ENCODE assay signal across 21 cellular contexts in the genomic region with DNA sequence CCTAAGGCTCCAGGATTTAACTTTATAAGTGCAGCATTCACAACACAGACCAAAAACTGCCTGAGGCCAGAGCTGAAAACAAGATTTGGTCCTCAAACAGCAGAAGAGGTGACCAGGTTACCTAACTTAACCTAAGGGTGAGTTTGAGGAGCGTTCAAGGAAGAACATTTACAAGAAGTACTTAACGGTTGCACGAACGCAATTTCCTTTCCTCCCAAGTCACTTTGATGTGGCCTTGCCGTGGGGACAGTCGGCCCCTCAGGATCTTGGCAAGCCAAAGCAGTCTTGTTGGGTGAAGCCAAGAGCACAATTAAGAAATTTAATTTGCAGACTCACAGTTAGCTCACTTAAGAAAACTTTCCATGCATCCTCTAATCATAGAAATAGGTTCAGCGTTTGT.
DNase-seq lines count a peak whose midpoint lies in the region; ATAC-seq lines count a peak whose summit lies in the region.
"Had no signal": no experiment of that assay in that cellular context is flagged by ENCODE, and none has a peak within 500 bp of the region (broad histone marks: within the 10 kb centered on the region; RNA-seq: fewer than 3 reads in every experiment).

No MANE protein-coding gene starts in this region.

- H3K36me3 Mint-ChIP-seq in T-helper 1 cell treated with Interleukin-12 subunit alpha and Interleukin-12 subunit beta and Interleukin-4 antibody, amounts not matched to agents 30 μg/mL and 1 μg/mL, for 36 hours (ENCODE audit: low read depth), result peaks cover 5% of the 10 kb centered on the region
- H3K36me3 Mint-ChIP-seq: CD8-positive, alpha-beta memory T cell had no signal

- H3K4me1 Mint-ChIP-seq in T-helper 1 cell treated with Interleukin-12 subunit alpha and Interleukin-12 subunit beta and Interleukin-4 antibody, amounts not matched to agents 30 μg/mL and 1 μg/mL, for 36 hours (ENCODE audit: low read depth), result peaks cover 41% of the 10 kb centered on the region

- peak overlapping the region; percentile 65 for H3K4me3 Mint-ChIP-seq in T-helper 1 cell treated with Interleukin-12 subunit alpha and Interleukin-12 subunit beta and Interleukin-4 antibody, amounts not matched to agents 30 μg/mL and 1 μg/mL, for 36 hours
- H3K4me3 Mint-ChIP-seq: CD8-positive, alpha-beta memory T cell had no signal

- DNase-seq in Jurkat, Clone E6-1 (ENCODE audit: low read depth, low spot score), result peak; percentile 97
- DNase-seq in astrocyte of the hippocampus (ENCODE audit: low read depth, low spot score), result peak; percentile 22
- no peak for DNase-seq in stimulated activated CD4-positive, alpha-beta T cell treated with anti-CD3 and anti-CD28 coated beads, Interleukin-4, amount 100 ng/mL, for 4 hours
- DNase-seq: activated CD8-positive, alpha-beta memory T cell treated with anti-CD3 and anti-CD28 coated beads, Interleukin-2, amount 50 U/mL, for 4 hours; CD8-positive, alpha-beta memory T cell; DMS53; kidney; NCI-H1694; NCI-H526 treated with DMSO at 0.1 percent for 48 hours; PC-9; T1000 had no signal

- H3K4me3 ChIP-seq in BLaER1 treated with 17β-estradiol and CSF1 and Interleukin-3, amounts not matched to agents 10 nM and 100 nM, result peak overlapping the region in 4 of 10 experiments; percentile 23 to 28 (median 28); a peak in 4 of 20 replicates
- H3K4me3 ChIP-seq in Jurkat, Clone E6-1 (ENCODE audit: low read length), result peak overlapping the region; percentile 49
- H3K4me3 ChIP-seq: lung, PC-9, SJSA1, smooth muscle cell, upper lobe of left lung had no signal

- H3K27ac Mint-ChIP-seq in T-helper 1 cell treated with Interleukin-12 subunit alpha and Interleukin-12 subunit beta and Interleukin-4 antibody, amounts not matched to agents 30 μg/mL and 1 μg/mL, for 36 hours, result peak overlapping the region; percentile 87
- H3K27ac Mint-ChIP-seq: CD8-positive, alpha-beta memory T cell had no signal

- peaks cover 9 to 55% (median 37%) of the 10 kb centered on the region in 10 experiments for H3K4me1 ChIP-seq in BLaER1 treated with 17β-estradiol and CSF1 and Interleukin-3, amounts not matched to agents 10 nM and 100 nM
- H3K4me1 ChIP-seq: SJSA1, upper lobe of left lung had no signal

- peak overlapping the region in 1 of 11 experiments; percentile 10; a peak in 1 of 22 replicates for H3K27ac ChIP-seq in BLaER1 treated with 17β-estradiol and CSF1 and Interleukin-3, amounts not matched to agents 10 nM and 100 nM
- H3K27ac ChIP-seq: neutrophil, PC-9, SJSA1, upper lobe of left lung had no signal

- peak overlapping the region; percentile 32 to 97 (median 84) for H3K4me2 ChIP-seq in BLaER1 treated with 17β-estradiol and CSF1 and Interleukin-3, amounts not matched to agents 10 nM and 100 nM
- H3K4me2 ChIP-seq: PC-9, smooth muscle cell had no signal

- peak overlapping the region in 1 of 11 experiments; percentile 45; a peak in 3 of 22 replicates for H3K9ac ChIP-seq in BLaER1 treated with 17β-estradiol and CSF1 and Interleukin-3, amounts not matched to agents 10 nM and 100 nM

- no peak for ATAC-seq in HG02763 (IDR thresholded peaks at IDR 0.05; ENCODE audit: unreplicated experiment)
- no peak for ATAC-seq in GM21619 (IDR thresholded peaks at IDR 0.05; ENCODE audit: unreplicated experiment)
- no peak for ATAC-seq in HG03432 (IDR thresholded peaks at IDR 0.05; ENCODE audit: unreplicated experiment)

- H3K36me3 ChIP-seq in BLaER1 treated with 17β-estradiol and CSF1 and Interleukin-3, amounts not matched to agents 10 nM and 100 nM, result no peaks in the 10 kb centered on the region
- H3K36me3 ChIP-seq: neutrophil, SJSA1, upper lobe of left lung had no signal

- H3K9me3 Mint-ChIP-seq in T-helper 1 cell treated with Interleukin-12 subunit alpha and Interleukin-12 subunit beta and Interleukin-4 antibody, amounts not matched to agents 30 μg/mL and 1 μg/mL, for 36 hours, result peaks cover 4% of the 10 kb centered on the region
- H3K9me3 Mint-ChIP-seq: CD8-positive, alpha-beta memory T cell had no signal

- H4K20me1 ChIP-seq in BLaER1 treated with 17β-estradiol and CSF1 and Interleukin-3, amounts not matched to agents 10 nM and 100 nM, result no peaks in the 10 kb centered on the region

- H3K9me3 ChIP-seq in BLaER1 treated with 17β-estradiol and CSF1 and Interleukin-3, amounts not matched to agents 10 nM and 100 nM (replicated peaks in 1 of 11), result no peaks in the 10 kb centered on the region
- H3K9me3 ChIP-seq: neutrophil, SJSA1, upper lobe of left lung had no signal

- no peaks in the 10 kb centered on the region for H3K27me3 ChIP-seq in BLaER1 treated with 17β-estradiol and CSF1 and Interleukin-3, amounts not matched to agents 10 nM and 100 nM
- H3K27me3 ChIP-seq: neutrophil, upper lobe of left lung had no signal

- peaks cover 14% of the 10 kb centered on the region for H3K27me3 Mint-ChIP-seq in T-helper 1 cell treated with Interleukin-12 subunit alpha and Interleukin-12 subunit beta and Interleukin-4 antibody, amounts not matched to agents 30 μg/mL and 1 μg/mL, for 36 hours (ENCODE audit: low read depth)

Comparison
In these comparisons a context has a peak if more than half of its experiments do, and no peak if none do; other contexts are left out.
1. DNase-seq: peak in Jurkat, Clone E6-1 (single experiment) and astrocyte of the hippocampus (single experiment); none in stimulated activated CD4-positive, alpha-beta T cell treated with anti-CD3 and anti-CD28 coated beads, Interleukin-4, amount 100 ng/mL, for 4 hours (0 of 2).